Comparison of ENCODE assay signal across 27 cellular contexts in the genomic region with DNA sequence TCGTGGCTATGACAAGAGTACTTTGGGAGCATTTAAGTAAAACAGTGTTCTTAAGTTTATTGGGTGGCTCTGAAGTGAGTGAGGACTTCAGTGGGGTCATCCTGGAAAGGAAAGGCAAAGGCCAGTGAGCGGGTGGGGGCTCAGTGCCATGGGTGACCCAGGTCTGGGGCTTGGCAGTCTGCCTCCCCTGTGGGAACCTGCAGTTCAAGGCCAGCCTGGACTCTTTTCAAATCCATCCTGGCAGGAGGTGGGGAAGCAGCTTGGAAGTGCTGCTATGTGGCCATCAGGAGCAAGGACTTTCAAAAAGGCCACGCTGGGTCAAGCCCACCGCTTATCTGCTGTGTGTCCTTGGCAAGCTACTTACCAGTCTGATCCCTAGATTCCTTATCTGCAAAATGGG.
"Had no signal": no experiment of that assay in that cellular context is flagged by ENCODE, and none has a peak within 500 bp of the region (broad histone marks: within the 10 kb centered on the region; RNA-seq: fewer than 3 reads in every experiment).

No MANE protein-coding gene starts in this region.

- H3K4me1 Mint-ChIP-seq: natural killer cell; nephron; stimulated activated effector memory CD8-positive, alpha-beta T cell treated with anti-CD3 and anti-CD28 coated beads, Interleukin-12 subunit alpha, Interleukin-12 subunit beta, amount 100 ng/mL, for 72 hours; stimulated activated naive B cell treated with anti-CD40 and anti-IgM and Interleukin-4, amounts not matched to agents 10 μg/mL and 1 μg/mL and 100 μg/mL, for 72 hours had no signal

- H3K27me3 Mint-ChIP-seq: progenitor cell of endocrine pancreas; stimulated activated naive B cell treated with anti-CD40 and anti-IgM and Interleukin-4, amounts not matched to agents 10 μg/mL and 1 μg/mL and 100 μg/mL, for 72 hours; stimulated activated naive CD8-positive, alpha-beta T cell treated with anti-CD3 and anti-CD28 coated beads, Interleukin-15, Interleukin-2, amounts not matched to agents 100 ng/mL and 50 ng/mL, for 24 hours had no signal

- H2AFZ ChIP-seq: neural progenitor cell, parathyroid adenoma had no signal

- H3K9me3 Mint-ChIP-seq: natural killer cell; nephron; stimulated activated naive CD8-positive, alpha-beta T cell treated with anti-CD3 and anti-CD28 coated beads, Interleukin-15, Interleukin-2, amounts not matched to agents 100 ng/mL and 50 ng/mL, for 24 hours had no signal

- H3K36me3 Mint-ChIP-seq: natural killer cell; stimulated activated effector memory CD8-positive, alpha-beta T cell treated with anti-CD3 and anti-CD28 coated beads, Interleukin-12 subunit alpha, Interleukin-12 subunit beta, amount 100 ng/mL, for 72 hours; stimulated activated naive B cell treated with anti-CD40 and anti-IgM and Interleukin-4, amounts not matched to agents 10 μg/mL and 1 μg/mL and 100 μg/mL, for 72 hours had no signal

- ATAC-seq: natural killer cell; psoas muscle; right cardiac atrium; stimulated activated effector memory CD8-positive, alpha-beta T cell treated with anti-CD3 and anti-CD28 coated beads, Interleukin-12 subunit alpha, Interleukin-12 subunit beta, amount 100 ng/mL, for 72 hours; stimulated activated naive B cell treated with anti-CD40 and anti-IgM and Interleukin-4, amounts not matched to agents 10 μg/mL and 1 μg/mL and 100 μg/mL, for 72 hours had no signal

- H3K4me2 ChIP-seq: neural progenitor cell had no signal

- H3K9me3 ChIP-seq: ovary, psoas muscle, right lobe of liver, sigmoid colon, thoracic aorta, thyroid gland, tibial nerve, upper lobe of left lung, vagina had no signal

- H3K9ac ChIP-seq: neural progenitor cell, parathyroid adenoma had no signal

- H3K4me1 ChIP-seq: neural progenitor cell, parathyroid adenoma, psoas muscle, right lobe of liver, thyroid gland, tibial nerve, upper lobe of left lung, vagina had no signal

- H3K79me2 ChIP-seq: parathyroid adenoma had no signal

- H3K4me3 ChIP-seq: neural progenitor cell, ovary, psoas muscle, right lobe of liver, sigmoid colon, stomach, thoracic aorta, thyroid gland, tibial nerve, upper lobe of left lung, vagina had no signal

- H3K27ac ChIP-seq: neural progenitor cell, ovary, parathyroid adenoma, psoas muscle, right lobe of liver, sigmoid colon, stomach, thoracic aorta, thyroid gland, tibial nerve, upper lobe of left lung, vagina had no signal

- H3K27ac Mint-ChIP-seq: natural killer cell; nephron; neural progenitor cell; progenitor cell of endocrine pancreas; stimulated activated effector memory CD8-positive, alpha-beta T cell treated with anti-CD3 and anti-CD28 coated beads, Interleukin-12 subunit alpha, Interleukin-12 subunit beta, amount 100 ng/mL, for 72 hours; stimulated activated naive B cell treated with anti-CD40 and anti-IgM and Interleukin-4, amounts not matched to agents 10 μg/mL and 1 μg/mL and 100 μg/mL, for 72 hours; stimulated activated naive CD8-positive, alpha-beta T cell treated with anti-CD3 and anti-CD28 coated beads, Interleukin-15, Interleukin-2, amounts not matched to agents 100 ng/mL and 50 ng/mL, for 24 hours had no signal

- H3K27me3 ChIP-seq: neural progenitor cell, ovary, right lobe of liver, sigmoid colon, stomach, thyroid gland, tibial nerve, upper lobe of left lung, vagina had no signal

- H3K4me3 Mint-ChIP-seq: natural killer cell; nephron; neural progenitor cell; stimulated activated effector memory CD8-positive, alpha-beta T cell treated with anti-CD3 and anti-CD28 coated beads, Interleukin-12 subunit alpha, Interleukin-12 subunit beta, amount 100 ng/mL, for 72 hours; stimulated activated naive B cell treated with anti-CD40 and anti-IgM and Interleukin-4, amounts not matched to agents 10 μg/mL and 1 μg/mL and 100 μg/mL, for 72 hours; stimulated activated naive CD8-positive, alpha-beta T cell treated with anti-CD3 and anti-CD28 coated beads, Interleukin-15, Interleukin-2, amounts not matched to agents 100 ng/mL and 50 ng/mL, for 24 hours had no signal

- DNase-seq: natural killer cell; occipital lobe; psoas muscle; right cardiac atrium; right lobe of liver; sigmoid colon; small intestine; stimulated activated CD4-positive, alpha-beta T cell treated with anti-CD3 and anti-CD28 coated beads, Interleukin-15, amount 100 ng/mL, for 24 hours; stimulated activated CD4-positive, alpha-beta T cell treated with anti-CD3 and anti-CD28 coated beads, Interleukin-2, amount 100 ng/mL, for 24 hours; stimulated activated CD4-positive, alpha-beta T cell treated with anti-CD3 and anti-CD28 coated beads, Interleukin-2, amount 100 ng/mL, for 48 hours; stimulated activated CD4-positive, alpha-beta T cell treated with anti-CD3 and anti-CD28 coated beads, Interleukin-4, amount 100 ng/mL, for 24 hours; stimulated activated naive B cell treated with anti-CD40 and anti-IgM and Interleukin-4, amounts not matched to agents 10 μg/mL and 1 μg/mL and 100 μg/mL, for 72 hours; stimulated activated naive CD4-positive, alpha-beta T cell treated with Interleukin-2 at 50 U/mL for 16 hours; stomach; thyroid gland; trophoblast cell; upper lobe of left lung had no signal

- H3K36me3 ChIP-seq: neural progenitor cell, ovary, right lobe of liver, thoracic aorta, vagina had no signal
